In genomic region chr10:70715853-70716795, GRCh38 we compare ENCODE assay signal across 9 cellular contexts. TPM values are rescaled to one million over a fixed set of nuclear protein-coding genes. Genes with fewer than 3 reads are reported as not detected.
A peak's percentile ranks its signal among the peaks of the same experiment; 100 is the strongest.
DNase-seq lines count a peak whose midpoint lies in the region; TF ChIP-seq lines count a peak whose summit lies in the region.
"Had no signal": no experiment of that assay in that cellular context is flagged by ENCODE, and none has a peak within 500 bp of the region (broad histone marks: within the 10 kb centered on the region; RNA-seq: fewer than 3 reads in every experiment).

No MANE protein-coding gene starts in this region.

- no peaks in the 10 kb centered on the region for H3K9me3 ChIP-seq in BLaER1 treated with 17β-estradiol and CSF1 and Interleukin-3, amounts not matched to agents 10 nM and 100 nM (replicated peaks in 1 of 11)
- H3K9me3 ChIP-seq in WERI-Rb-1 (ENCODE audit: severe bottlenecking) (no peaks in the 10 kb centered on the region), ascending aorta (no peaks in the 10 kb centered on the region)

- peak overlapping the region in 5 of 11 experiments; percentile 22 to 56 (median 49); a peak in 9 of 22 replicates for H3K27ac ChIP-seq in BLaER1 treated with 17β-estradiol and CSF1 and Interleukin-3, amounts not matched to agents 10 nM and 100 nM
- H3K27ac ChIP-seq in WERI-Rb-1 = no peak overlapping the region
- no peak overlapping the region for H3K27ac ChIP-seq in ascending aorta
- H3K27ac ChIP-seq: foreskin keratinocyte had no signal

- peaks cover 15 to 27% (median 19%) of the 10 kb centered on the region in 10 experiments for H3K4me1 ChIP-seq in BLaER1 treated with 17β-estradiol and CSF1 and Interleukin-3, amounts not matched to agents 10 nM and 100 nM
- no peaks in the 10 kb centered on the region for H3K4me1 ChIP-seq in ascending aorta
- H3K4me1 ChIP-seq: foreskin keratinocyte had no signal

- H4K20me1 ChIP-seq in BLaER1 treated with 17β-estradiol and CSF1 and Interleukin-3, amounts not matched to agents 10 nM and 100 nM = no peaks in the 10 kb centered on the region

- TF ChIP-seq CTCF in WERI-Rb-1 (IDR thresholded peaks at IDR 0.05; ENCODE audit: low read depth, low read length) = no peak
- TF ChIP-seq CTCF in ascending aorta (IDR thresholded peaks at IDR 0.05) = no peak

- intact Hi-C loops in ascending aorta (cut with DNase I) = no loop called here

- peak overlapping the region; percentile 51 to 82 (median 73) for H3K4me2 ChIP-seq in BLaER1 treated with 17β-estradiol and CSF1 and Interleukin-3, amounts not matched to agents 10 nM and 100 nM

- no peaks in the 10 kb centered on the region for H3K27me3 ChIP-seq in BLaER1 treated with 17β-estradiol and CSF1 and Interleukin-3, amounts not matched to agents 10 nM and 100 nM
- H3K27me3 ChIP-seq in WERI-Rb-1 (ENCODE audit: insufficient read depth, low read depth, severe bottlenecking) (no peaks in the 10 kb centered on the region), ascending aorta (no peaks in the 10 kb centered on the region)

- DNase-seq in HS-5 (ENCODE audit: low read depth) = peak; percentile 43
- DNase-seq in RKO (ENCODE audit: low spot score) = peak; percentile 27
- DNase-seq in hepatic stellate cell (ENCODE audit: low spot score) = peak; percentile 45
- no peak for DNase-seq in WERI-Rb-1
- DNase-seq in ascending aorta (ENCODE audit: low spot score in 2 of 2) = no peak
- DNase-seq in NCI-H2029 (lab: John Stamatoyannopoulos, UW) = no peak
- DNase-seq in anterior cingulate cortex (lab: John Stamatoyannopoulos, UW) = no peak

- no peak overlapping the region for H3K4me3 ChIP-seq in BLaER1 treated with 17β-estradiol and CSF1 and Interleukin-3, amounts not matched to agents 10 nM and 100 nM
- H3K4me3 ChIP-seq in WERI-Rb-1 (ENCODE audit: low read depth, low read length) = no peak overlapping the region
- H3K4me3 ChIP-seq in ascending aorta = no peak overlapping the region

- H3K36me3 ChIP-seq in BLaER1 treated with 17β-estradiol and CSF1 and Interleukin-3, amounts not matched to agents 10 nM and 100 nM = no peaks in the 10 kb centered on the region
- no peaks in the 10 kb centered on the region for H3K36me3 ChIP-seq in WERI-Rb-1
- no peaks in the 10 kb centered on the region for H3K36me3 ChIP-seq in ascending aorta

- H3K9ac ChIP-seq in BLaER1 treated with 17β-estradiol and CSF1 and Interleukin-3, amounts not matched to agents 10 nM and 100 nM = peak overlapping the region in 1 of 11 experiments; percentile 20; a peak in 2 of 22 replicates

RNA-seq across cellular contexts. Expression of gene ADAMTS14, which starts 43.8 kb away (rescaled TPM):
- total RNA-seq in ascending aorta = 0.32 TPM
- total RNA-seq: foreskin keratinocyte had no signal

Comparison
In these comparisons a context has a peak if more than half of its experiments do, and no peak if none do; other contexts are left out.
1. DNase-seq: peak in HS-5 (single experiment), RKO (single experiment) and hepatic stellate cell (single experiment); none in WERI-Rb-1 (single experiment), ascending aorta (0 of 2), NCI-H2029 (single experiment) and anterior cingulate cortex (0 of 58).